13 cellular contexts compared by ENCODE assay signal in the genomic region with DNA sequence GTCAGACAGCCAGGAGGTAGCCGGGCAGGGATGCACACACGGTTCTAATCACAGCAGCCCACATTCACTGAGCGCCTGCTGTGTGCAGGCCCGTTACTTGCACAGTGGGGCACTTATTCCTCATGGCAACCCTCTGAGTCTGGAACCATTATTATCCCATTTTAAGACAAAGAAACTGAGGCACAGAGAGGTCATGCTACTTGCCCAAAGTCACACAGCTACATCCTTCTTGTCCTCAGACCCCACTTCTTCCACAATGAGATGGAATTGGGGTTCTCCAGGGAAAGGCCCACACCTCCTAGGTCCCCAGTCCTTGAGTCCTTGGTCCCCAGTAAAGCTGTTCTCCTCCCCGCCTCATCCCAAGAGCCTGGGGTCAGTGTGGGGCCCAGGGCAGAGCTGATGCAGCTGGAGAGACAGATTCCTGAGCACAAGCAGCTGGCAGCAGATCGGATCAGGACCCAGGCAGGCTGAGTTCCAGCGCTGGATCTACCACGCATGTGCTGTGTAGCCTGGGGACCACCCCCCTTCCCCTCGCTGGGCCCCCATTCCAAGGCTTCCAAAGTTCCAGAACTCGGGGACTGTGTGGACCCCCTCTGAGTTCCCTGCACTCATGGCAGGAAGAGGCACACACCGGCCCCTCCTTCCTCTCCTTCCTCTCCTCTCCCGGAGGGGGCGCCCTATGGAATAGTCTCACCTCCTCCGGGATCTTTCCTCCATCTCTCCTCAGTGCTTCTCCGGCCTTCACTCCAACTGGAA.
"Had no signal": no experiment of that assay in that cellular context is flagged by ENCODE, and none has a peak within 500 bp of the region (broad histone marks: within the 10 kb centered on the region; RNA-seq: fewer than 3 reads in every experiment).

No MANE protein-coding gene starts in this region.

- ATAC-seq: activated CD8-positive, alpha-beta T cell treated with anti-CD3 and anti-CD28 coated beads, Interleukin-2, amount 10 ng/mL, durations not matched to agents 7 days and 5 days; activated naive CD8-positive, alpha-beta T cell treated with anti-CD3 and anti-CD28 coated beads, Interleukin-2, amount 50 U/mL, for 24 hours; right cardiac atrium; stimulated activated effector memory CD8-positive, alpha-beta T cell treated with anti-CD3 and anti-CD28 coated beads, Interleukin-12 subunit alpha, Interleukin-12 subunit beta, amount 100 ng/mL, for 72 hours had no signal

- H3K27ac ChIP-seq: ascending aorta, dorsolateral prefrontal cortex, esophagus squamous epithelium, left ventricle myocardium inferior, tibial nerve had no signal

- H3K4me1 ChIP-seq: ascending aorta, esophagus squamous epithelium, left ventricle myocardium inferior, tibial nerve had no signal

- DNase-seq: activated CD8-positive, alpha-beta T cell treated with anti-CD3 and anti-CD28 coated beads, Interleukin-2, amount 10 ng/mL, durations not matched to agents 7 days and 5 days; activated naive CD4-positive, alpha-beta T cell treated with Interleukin-2 at 50 U/mL for 16 hours; activated naive CD8-positive, alpha-beta T cell treated with anti-CD3 and anti-CD28 coated beads, Interleukin-2, amount 50 U/mL, for 24 hours; dorsolateral prefrontal cortex; esophagus squamous epithelium; foreskin fibroblast; left ventricle myocardium inferior; T-helper 9 cell had no signal

- FAIRE-seq: keratinocyte had no signal

- H3K4me3 ChIP-seq: ascending aorta, dorsolateral prefrontal cortex, esophagus squamous epithelium, left ventricle myocardium inferior, tibial nerve had no signal

- H3K9me3 ChIP-seq: ascending aorta, esophagus squamous epithelium, left ventricle myocardium inferior, tibial nerve had no signal

- H3K36me3 ChIP-seq: ascending aorta, esophagus squamous epithelium, left ventricle myocardium inferior, tibial nerve had no signal

- H3K27me3 ChIP-seq: ascending aorta, tibial nerve had no signal
